ENCODE assay signal across 8 cellular contexts in genomic region chr11:67632175-67632981, GRCh38. TPM values are rescaled to one million over a fixed set of nuclear protein-coding genes. Genes with fewer than 3 reads are reported as not detected.
DNase-seq lines count a peak whose midpoint lies in the region; TF ChIP-seq lines count a peak whose summit lies in the region.
"Had no signal": no experiment of that assay in that cellular context is flagged by ENCODE, and none has a peak within 500 bp of the region (broad histone marks: within the 10 kb centered on the region; RNA-seq: fewer than 3 reads in every experiment).

No MANE protein-coding gene starts in this region.

- H3K14ac ChIP-seq in trophoblast cell (ENCODE audit: low read length), result peak overlapping the region; percentile 10

- H3K4me1 ChIP-seq in duodenal mucosa (ENCODE audit: control insufficient read depth in 1 of 2, insufficient read depth in 2 of 2, low read length in 2 of 2) (peaks cover 53 to 58% of the 10 kb centered on the region in 2 donors), trophoblast cell (ENCODE audit: control insufficient read depth in 1 of 2, insufficient read depth in 2 of 2, low read length in 2 of 2) (peaks cover 7 to 10% of the 10 kb centered on the region in 2 experiments)

- no peak overlapping the region for H2BK120ac ChIP-seq in trophoblast cell (ENCODE audit: insufficient read depth, low read length, poor library complexity)

- H3K4me2 ChIP-seq in trophoblast cell (ENCODE audit: low read length), result no peak overlapping the region
- H3K4me2 ChIP-seq: GM23338 had no signal

- no peak overlapping the region for H3K4ac ChIP-seq in trophoblast cell (ENCODE audit: low read depth, low read length)

- peaks cover 9% of the 10 kb centered on the region for H3K79me1 ChIP-seq in trophoblast cell (ENCODE audit: low read length)

- no peak overlapping the region for H2AFZ ChIP-seq in trophoblast cell (ENCODE audit: insufficient read depth, low read length, poor library complexity)
- H2AFZ ChIP-seq: GM23338 had no signal

- no peak overlapping the region for H3K23ac ChIP-seq in trophoblast cell (ENCODE audit: low read length)

- H3K27ac ChIP-seq in duodenal mucosa (ENCODE audit: low read depth, low read length), result peak overlapping the region; percentile 81
- H3K27ac ChIP-seq in trophoblast cell (ENCODE audit: low read depth, low read length), result no peak overlapping the region
- H3K27ac ChIP-seq: tibial artery had no signal

- no peak overlapping the region for H2BK5ac ChIP-seq in trophoblast cell (ENCODE audit: low read depth, low read length, poor library complexity)

- H2BK12ac ChIP-seq in trophoblast cell (ENCODE audit: low read length), result no peak overlapping the region

- no peak overlapping the region for H4K8ac ChIP-seq in trophoblast cell (ENCODE audit: low read depth, low read length)

- WGBS in trophoblast cell (ENCODE audit: extremely low coverage, insufficient coverage, insufficient read length), result no CpG with 5 or more reads among the region's 12 CpGs

- H3K9ac ChIP-seq in duodenal mucosa (ENCODE audit: low read depth in 1 of 2, low read length in 2 of 2) (peak overlapping the region; percentile 68 to 79), trophoblast cell (ENCODE audit: low read length) (no peak overlapping the region)

- no peak overlapping the region for H4K91ac ChIP-seq in trophoblast cell (ENCODE audit: low read depth, low read length)

- H3K79me2 ChIP-seq in trophoblast cell (ENCODE audit: control insufficient read depth, insufficient read depth, low read length, poor library complexity), result peaks cover 2% of the 10 kb centered on the region

- no peaks in the 10 kb centered on the region for H3K9me3 ChIP-seq in duodenal mucosa (ENCODE audit: control insufficient read depth in 1 of 2, low read length in 2 of 2)
- H3K9me3 ChIP-seq in trophoblast cell (ENCODE audit: insufficient read depth, low read depth, low read length), result peaks cover 2% of the 10 kb centered on the region
- H3K9me3 ChIP-seq: tibial artery had no signal

- H2AK5ac ChIP-seq in trophoblast cell (ENCODE audit: low read length), result peak overlapping the region; percentile 26

- H3K18ac ChIP-seq in trophoblast cell (ENCODE audit: low read length), result no peak overlapping the region

- peak; percentile 24 for DNase-seq in NCI-H2196 treated with DMSO at 0.1 percent for 48 hours (lab: John Stamatoyannopoulos, UW; ENCODE audit: unreplicated experiment)
- no peak for DNase-seq in trophoblast cell
- no peak for DNase-seq in stimulated activated CD4-positive, alpha-beta T cell treated with anti-CD3 and anti-CD28 coated beads, Interleukin-4, amount 100 ng/mL, for 24 hours
- no peak for DNase-seq in GM20000 (ENCODE audit: low spot score)
- DNase-seq: NCI-H524, tibial artery had no signal

- H3K4me3 ChIP-seq in duodenal mucosa (ENCODE audit: low read depth in 1 of 2, low read length in 2 of 2) (peak overlapping the region in 1 of 2 donors; percentile 26), trophoblast cell (ENCODE audit: low read depth, low read length) (no peak overlapping the region)
- H3K4me3 ChIP-seq: GM23338, tibial artery had no signal

- peaks cover 0 to 3% of the 10 kb centered on the region in 2 donors for H3K36me3 ChIP-seq in duodenal mucosa (ENCODE audit: control insufficient read depth in 1 of 2, insufficient read depth in 2 of 2, low read length in 2 of 2)
- no peaks in the 10 kb centered on the region for H3K36me3 ChIP-seq in trophoblast cell (ENCODE audit: control insufficient read depth in 1 of 2, insufficient read depth in 2 of 2, low read length in 2 of 2)
- H3K36me3 ChIP-seq: tibial artery had no signal

- TF ChIP-seq CTCF in GM20000 (IDR thresholded peaks at IDR 0.05; ENCODE audit: extremely low read depth, missing control alignments), result no peak

- no peak overlapping the region for H4K12ac ChIP-seq in trophoblast cell (ENCODE audit: low read depth, low read length)

- H3K27me3 ChIP-seq in duodenal mucosa (ENCODE audit: control insufficient read depth in 1 of 2, insufficient read depth in 2 of 2, low read length in 2 of 2) (no peaks in the 10 kb centered on the region), trophoblast cell (ENCODE audit: insufficient read depth, low read length) (no peaks in the 10 kb centered on the region)

RNA-seq across cellular contexts. Expression of gene NUDT8, which starts 2.6 kb away (rescaled TPM):
- polyA plus RNA-seq in trophoblast cell (2013), result 7.4 and 7.6 TPM in 2 replicates

RNA-seq across cellular contexts. Expression of gene TBX10, which starts 7.2 kb away (rescaled TPM):
- not detected in 2 replicates for polyA plus RNA-seq in trophoblast cell (2013)
- polyA plus RNA-seq: GM23338 had no signal

RNA-seq across cellular contexts. Expression of gene ACY3, which starts 18.2 kb away (rescaled TPM):
- not detected in 2 replicates for polyA plus RNA-seq in trophoblast cell (2013)
- polyA plus RNA-seq: GM23338 had no signal

RNA-seq across cellular contexts. Expression of gene NDUFV1, which starts 25.6 kb away (rescaled TPM):
- polyA plus RNA-seq in trophoblast cell (2013), result 61.7 and 64.8 TPM in 2 replicates

RNA-seq across cellular contexts. Expression of gene ALDH3B2, which starts 42.0 kb away (rescaled TPM):
- 5.8 and 6.9 TPM in 2 replicates for polyA plus RNA-seq in trophoblast cell (2013)
- polyA plus RNA-seq: GM23338 had no signal
